Comparison of ENCODE assay signal across 32 cellular contexts in genomic region chr16:54291981-54292487, GRCh38. TPM values are rescaled to one million over a fixed set of nuclear protein-coding genes. Genes with fewer than 3 reads are reported as not detected.
A peak's percentile ranks its signal among the peaks of the same experiment; 100 is the strongest.
DNase-seq lines count a peak whose midpoint lies in the region; ATAC-seq, FAIRE-seq and TF ChIP-seq lines count a peak whose summit lies in the region.
"Had no signal": no experiment of that assay in that cellular context is flagged by ENCODE, and none has a peak within 500 bp of the region (broad histone marks: within the 10 kb centered on the region; RNA-seq: fewer than 3 reads in every experiment).

No MANE protein-coding gene starts in this region.

- no peak for TF ChIP-seq EP300 in HepG2 (IDR thresholded peaks at IDR 0.05; ENCODE audit: low read depth in 2 of 2, low read length in 2 of 2)
- no peak for TF ChIP-seq EP300 in HepG2 (CRISPR knock-in tag; IDR thresholded peaks at IDR 0.05; ENCODE audit: borderline replicate concordance)

- H3K27ac ChIP-seq in HepG2 (ENCODE audit: extremely low read length, insufficient read depth, low read length), result no peak overlapping the region
- no peak overlapping the region for H3K27ac ChIP-seq in right lobe of liver
- H3K27ac ChIP-seq in astrocyte (ENCODE audit: low read depth, low read length), result no peak overlapping the region
- H3K27ac ChIP-seq in iPS DF 6.9 (ENCODE audit: low read length), result no peak overlapping the region
- H3K27ac ChIP-seq in smooth muscle cell (ENCODE audit: low read depth), result no peak overlapping the region
- no peak overlapping the region for H3K27ac ChIP-seq in heart left ventricle
- H3K27ac ChIP-seq: A549, body of pancreas, GM23248, KMS-11, uterus had no signal

- H3K4me1 Mint-ChIP-seq in astrocyte (ENCODE audit: low read depth, unreplicated experiment), result no peaks in the 10 kb centered on the region

- BruUV-seq in HepG2 (replicated peaks; lab: Mats Ljungman, UMichigan), result no TSS peak

- no peak overlapping the region for H3K4me3 ChIP-seq in HepG2 (replicated peaks in 1 of 3; ENCODE audit: insufficient read depth in 1 of 3, low read depth in 2 of 3, low read length in 3 of 3)
- H3K4me3 ChIP-seq in right lobe of liver, result no peak overlapping the region
- no peak overlapping the region for H3K4me3 ChIP-seq in astrocyte (ENCODE audit: insufficient read depth, low read depth, low read length)
- peak overlapping the region; percentile 31; the same call in 1 of the 2 replicates for H3K4me3 ChIP-seq in iPS DF 6.9 (ENCODE audit: low read length)
- H3K4me3 ChIP-seq in smooth muscle cell, result no peak overlapping the region
- H3K4me3 ChIP-seq in heart left ventricle, result no peak overlapping the region
- H3K4me3 ChIP-seq: A549, body of pancreas, GM23248, uterus had no signal

- no peak for TF ChIP-seq RAD21 in HepG2 (CRISPR knock-in tag; IDR thresholded peaks at IDR 0.05)

- in situ Hi-C loops in HepG2 (cut with HindIII; ENCODE audit: extremely low pct_ligation_motif_present, low pct_unique_long_range_greater_than_20kb), result no loop called here

- CTCF ChIA-PET in HepG2 (lab: Yijun Ruan, JAX; ENCODE audit: low intra/inter-chr PET ratio, low total read pairs), result no interaction called here

- no peaks in the 10 kb centered on the region for H3K36me3 ChIP-seq in HepG2 (replicated peaks in 1 of 2; ENCODE audit: control insufficient read depth in 1 of 2, insufficient read depth in 2 of 2, low read length in 2 of 2)
- no peaks in the 10 kb centered on the region for H3K36me3 ChIP-seq in right lobe of liver
- no peaks in the 10 kb centered on the region for H3K36me3 ChIP-seq in astrocyte (ENCODE audit: insufficient read depth, low read length)
- no peaks in the 10 kb centered on the region for H3K36me3 ChIP-seq in iPS DF 6.9 (ENCODE audit: control insufficient read depth, insufficient read depth, low read length)
- H3K36me3 ChIP-seq in smooth muscle cell (ENCODE audit: low read depth), result no peaks in the 10 kb centered on the region
- no peaks in the 10 kb centered on the region for H3K36me3 ChIP-seq in heart left ventricle
- H3K36me3 ChIP-seq: uterus had no signal

- DNase-seq in HepG2 (ENCODE audit: low spot score), result no peak
- no peak for DNase-seq in right lobe of liver
- no peak for DNase-seq in astrocyte (ENCODE audit: low read depth)
- DNase-seq in iPS DF 6.9 (ENCODE audit: low read depth, low spot score), result no peak
- no peak for DNase-seq in smooth muscle cell (lab: John Stamatoyannopoulos, UW; ENCODE audit: unreplicated experiment)
- DNase-seq in GOT3 (lab: John Stamatoyannopoulos, UW), result no peak
- no peak for DNase-seq in heart left ventricle
- DNase-seq: activated CD4-positive, alpha-beta T cell treated with anti-CD3 and anti-CD28 coated beads for 36 hours; activated CD8-positive, alpha-beta T cell treated with anti-CD3 and anti-CD28 coated beads, Interleukin-2, amount 10 ng/mL, durations not matched to agents 7 days and 5 days; activated effector memory CD4-positive, alpha-beta T cell treated with anti-CD3 and anti-CD28 coated beads, Interleukin-2, amount 50 U/mL, for 16 hours; activated naive CD8-positive, alpha-beta T cell treated with anti-CD3 and anti-CD28 coated beads, Interleukin-2, amount 10 ng/mL, durations not matched to agents 7 days and 5 days; activated T-cell treated with anti-CD3 and anti-CD28 coated beads for 4 hours; AML-193; body of pancreas; CD4-positive, alpha-beta T cell; EL; GM23248; immature natural killer cell; mesenchymal stem cell; MV-4-11; NCI-H146; NCI-H446 treated with DMSO at 0.1 percent for 48 hours; nucleus accumbens; RPMI8226; stimulated activated naive CD4-positive, alpha-beta T cell; uterus had no signal

- H4K20me1 ChIP-seq in HepG2 (ENCODE audit: insufficient read depth, low read length) (no peaks in the 10 kb centered on the region), astrocyte (ENCODE audit: insufficient read depth, low read length) (peaks cover 4% of the 10 kb centered on the region), smooth muscle cell (ENCODE audit: low read depth) (no peaks in the 10 kb centered on the region)

- no peak for FAIRE-seq in HepG2 (lab: Jason Lieb, UNC)
- peak; percentile 58 for FAIRE-seq in astrocyte (lab: Jason Lieb, UNC)
- FAIRE-seq: A549, GM12892 had no signal

- peaks cover 67% of the 10 kb centered on the region for H3K27me3 Mint-ChIP-seq in astrocyte (ENCODE audit: low read depth, unreplicated experiment)

- no peaks in the 10 kb centered on the region for H3K36me3 Mint-ChIP-seq in astrocyte (ENCODE audit: low read depth, unreplicated experiment)
- H3K36me3 Mint-ChIP-seq: immature natural killer cell had no signal

- no peak overlapping the region for H2AFZ ChIP-seq in HepG2 (ENCODE audit: low read length)
- no peak overlapping the region for H2AFZ ChIP-seq in astrocyte (ENCODE audit: low read depth, low read length)
- H2AFZ ChIP-seq in smooth muscle cell (ENCODE audit: low read depth), result no peak overlapping the region
- H2AFZ ChIP-seq: GM23248 had no signal

- no peaks in the 10 kb centered on the region for H3K27me3 ChIP-seq in HepG2 (ENCODE audit: control insufficient read depth in 1 of 2, insufficient read depth in 2 of 2, low read length in 2 of 2)
- H3K27me3 ChIP-seq in right lobe of liver, result peaks cover 5 to 21% of the 10 kb centered on the region in 2 donors
- H3K27me3 ChIP-seq in astrocyte (ENCODE audit: insufficient read depth, low read length), result peaks cover 32% of the 10 kb centered on the region
- peaks cover 36% of the 10 kb centered on the region for H3K27me3 ChIP-seq in iPS DF 6.9 (ENCODE audit: control insufficient read depth, insufficient read depth, low read length)
- H3K27me3 ChIP-seq in smooth muscle cell (ENCODE audit: low read depth), result peaks cover 96% of the 10 kb centered on the region
- peaks cover 0 to 60% (median 5%) of the 10 kb centered on the region in 9 donors for H3K27me3 ChIP-seq in heart left ventricle

- no peak overlapping the region for H3K4me3 Mint-ChIP-seq in astrocyte (ENCODE audit: unreplicated experiment)
- H3K4me3 Mint-ChIP-seq: activated CD4-positive, alpha-beta T cell treated with anti-CD3 and anti-CD28 coated beads for 36 hours; activated CD8-positive, alpha-beta T cell treated with anti-CD3 and anti-CD28 coated beads, Interleukin-2, amount 10 ng/mL, durations not matched to agents 7 days and 5 days; activated naive CD8-positive, alpha-beta T cell treated with anti-CD3 and anti-CD28 coated beads, Interleukin-2, amount 10 ng/mL, durations not matched to agents 7 days and 5 days; CD4-positive, alpha-beta T cell; immature natural killer cell had no signal

- H3K9me3 ChIP-seq in HepG2 (ENCODE audit: low read length) (peaks cover 2% of the 10 kb centered on the region; the same call in 1 of the 2 replicates), right lobe of liver (no peaks in the 10 kb centered on the region), astrocyte (ENCODE audit: insufficient read depth, low read depth, low read length) (no peaks in the 10 kb centered on the region), iPS DF 6.9 (ENCODE audit: control insufficient read depth, insufficient read depth, low read length) (no peaks in the 10 kb centered on the region), smooth muscle cell (replicated peaks; ENCODE audit: low read depth) (no peaks in the 10 kb centered on the region), heart left ventricle (peaks cover 0 to 3% (median 0%) of the 10 kb centered on the region in 12 donors)
- H3K9me3 ChIP-seq: body of pancreas, uterus had no signal

- TF ChIP-seq POLR2A in HepG2 (IDR thresholded peaks at IDR 0.05; ENCODE audit: insufficient read depth in 1 of 2, low read depth in 2 of 2, low read length in 2 of 2) (no peak), right lobe of liver (IDR thresholded peaks at IDR 0.05) (no peak), heart left ventricle (IDR thresholded peaks at IDR 0.05) (no peak)

- H3K4me2 ChIP-seq in HepG2 (ENCODE audit: low read depth, low read length) (no peak overlapping the region), astrocyte (ENCODE audit: low read length) (peak overlapping the region; percentile 8), smooth muscle cell (no peak overlapping the region)
- H3K4me2 ChIP-seq: A549, KMS-11 had no signal

- POLR2A ChIA-PET in HepG2 (lab: Yijun Ruan, JAX), result no interaction called here

- peaks cover 37% of the 10 kb centered on the region for H3K9me3 Mint-ChIP-seq in astrocyte (ENCODE audit: unreplicated experiment)

- H3K4me1 ChIP-seq in HepG2 (ENCODE audit: insufficient read depth, low read length) (0 out of 2 replicates have a peak, but pooled peaks cover 7% of the 10 kb centered on the region), right lobe of liver (peaks cover 0 to 19% (median 3%) of the 10 kb centered on the region in 4 donors), astrocyte (ENCODE audit: insufficient read depth, low read length) (peaks cover 7% of the 10 kb centered on the region), iPS DF 6.9 (ENCODE audit: control insufficient read depth, insufficient read depth, low read length) (0 out of 2 replicates have a peak, but pooled peaks cover 1% of the 10 kb centered on the region), smooth muscle cell (ENCODE audit: low read depth) (peaks cover 17% of the 10 kb centered on the region), heart left ventricle (peaks cover 0 to 11% (median 4%) of the 10 kb centered on the region in 12 donors)
- H3K4me1 ChIP-seq: A549 had no signal

- TF ChIP-seq CTCF in HepG2 (CRISPR knock-in tag; IDR thresholded peaks at IDR 0.05) (no peak), right lobe of liver (IDR thresholded peaks at IDR 0.05) (no peak), astrocyte (IDR thresholded peaks at IDR 0.05; ENCODE audit: insufficient read depth, low read depth, low read length) (no peak), smooth muscle cell (IDR thresholded peaks at IDR 0.05; ENCODE audit: borderline replicate concordance, insufficient read depth, poor library complexity, severe bottlenecking) (no peak), heart left ventricle (IDR thresholded peaks at IDR 0.05) (no peak)

- H3K9ac ChIP-seq in HepG2 (ENCODE audit: insufficient read depth, low read depth, low read length) (no peak overlapping the region), astrocyte (ENCODE audit: low read length) (no peak overlapping the region), smooth muscle cell (ENCODE audit: low read depth) (no peak overlapping the region)
- H3K9ac ChIP-seq: GM23248, KMS-11 had no signal

- H3K79me2 ChIP-seq in HepG2 (ENCODE audit: insufficient read depth, low read length) (no peaks in the 10 kb centered on the region), astrocyte (ENCODE audit: insufficient read depth, low read length) (no peaks in the 10 kb centered on the region), smooth muscle cell (ENCODE audit: low read depth) (no peaks in the 10 kb centered on the region)

- intact Hi-C loops in HepG2 (cut with micrococcal nuclease; ENCODE audit: unreplicated experiment) (no loop called here), right lobe of liver (cut with DNase I) (no loop called here), heart left ventricle (cut with DNase I) (no loop called here)

- WGBS in HepG2 (ENCODE audit: low lambda C conversion rate), result 75% methylated on average over 7 of the region's 7 CpGs
- WGBS in right lobe of liver (ENCODE audit: insufficient coverage, low coverage, low lambda C conversion rate, missing lambda C conversion rate), result 53% methylated on average over 7 of the region's 7 CpGs
- WGBS in iPS DF 6.9 (ENCODE audit: insufficient coverage, insufficient read length), result no CpG with 5 or more reads among the region's 7 CpGs
- WGBS in smooth muscle cell (ENCODE audit: low lambda C conversion rate), result 11% methylated on average over 7 of the region's 7 CpGs
- WGBS in heart left ventricle, 4 donors, result 79 to 89% (median 82%) methylated on average over 7 of the region's 7 CpGs

- no peak for ATAC-seq in HepG2
- no peak for ATAC-seq in right lobe of liver
- no peak for ATAC-seq in HG03439 (IDR thresholded peaks at IDR 0.05; ENCODE audit: unreplicated experiment)
- ATAC-seq in heart left ventricle, result no peak
- ATAC-seq: A549; activated CD4-positive, alpha-beta T cell treated with anti-CD3 and anti-CD28 coated beads for 36 hours; activated CD8-positive, alpha-beta T cell treated with anti-CD3 and anti-CD28 coated beads, Interleukin-2, amount 10 ng/mL, durations not matched to agents 7 days and 5 days; body of pancreas; left lobe of liver had no signal

- no peaks in the 10 kb centered on the region for H3F3A ChIP-seq in smooth muscle cell (ENCODE audit: low read depth)

- H3K27ac Mint-ChIP-seq in astrocyte (ENCODE audit: unreplicated experiment), result no peak overlapping the region
- H3K27ac Mint-ChIP-seq: activated CD4-positive, alpha-beta T cell treated with anti-CD3 and anti-CD28 coated beads for 36 hours; activated CD8-positive, alpha-beta T cell treated with anti-CD3 and anti-CD28 coated beads, Interleukin-2, amount 10 ng/mL, durations not matched to agents 7 days and 5 days; activated naive CD8-positive, alpha-beta T cell treated with anti-CD3 and anti-CD28 coated beads, Interleukin-2, amount 10 ng/mL, durations not matched to agents 7 days and 5 days; CD4-positive, alpha-beta T cell; immature natural killer cell had no signal

RNA-seq across cellular contexts. Expression of gene IRX3, which starts 5.4 kb away (rescaled TPM):
- total RNA-seq in HepG2 (2016; rRNA removed; fragmentation: Illumina TruSeq; extraction: Trizol), result 10.0 and 16.4 TPM in 2 replicates
- 6.5 and 10.3 TPM in 2 replicates for total RNA-seq in HepG2 (2016; cell fraction: cytosol; rRNA removed; fragmentation: Illumina TruSeq; extraction: Trizol; ENCODE audit: low read depth)
- total RNA-seq in HepG2 (2016; cell fraction: insoluble cytoplasmic fraction; rRNA removed; fragmentation: Illumina TruSeq; extraction: Trizol), result 9.4 and 16.4 TPM in 2 replicates
- 11.6 and 16.3 TPM in 2 replicates for total RNA-seq in HepG2 (2016; cell fraction: membrane; rRNA removed; fragmentation: Illumina TruSeq; extraction: Trizol)
- total RNA-seq in HepG2 (2016; cell fraction: nucleus; rRNA removed; fragmentation: Illumina TruSeq; extraction: Trizol), result 7.9 TPM in 2 replicates
- 9.2 and 11.5 TPM in 2 replicates for polyA plus RNA-seq in HepG2 (2011; rRNA removed)
- polyA plus RNA-seq in HepG2 (2011; cell fraction: cytosol; rRNA removed), result 8.9 and 15.1 TPM in 2 replicates
- polyA plus RNA-seq in HepG2 (2011; cell fraction: nucleus; rRNA removed), result 24.5 and 27.5 TPM in 2 replicates
- 17.0 and 17.3 TPM in 2 replicates for polyA plus RNA-seq in HepG2 (2012)
- 8.2 and 10.6 TPM in 2 replicates for polyA plus RNA-seq in HepG2 (2016; cell fraction: cytosol; fragmentation: Illumina TruSeq; extraction: Trizol; ENCODE audit: low read depth)
- 24.9 and 27.8 TPM in 2 replicates for polyA plus RNA-seq in HepG2 (2016; cell fraction: insoluble cytoplasmic fraction; fragmentation: Illumina TruSeq; extraction: Trizol; ENCODE audit: low read depth)
- 13.8 and 17.4 TPM in 2 replicates for polyA plus RNA-seq in HepG2 (2016; cell fraction: membrane; fragmentation: Illumina TruSeq; extraction: Trizol; ENCODE audit: low read depth)
- polyA plus RNA-seq in HepG2 (2016; cell fraction: nucleus; fragmentation: Illumina TruSeq; extraction: Trizol; ENCODE audit: insufficient read depth, low read depth), result 19.5 and 21.3 TPM in 2 replicates
- polyA minus RNA-seq in HepG2 (2011; rRNA and poly(A)+ RNA removed; ENCODE audit: low replicate concordance), result 3.2 and 12.8 TPM in 2 replicates
- polyA minus RNA-seq in HepG2 (2011; cell fraction: cytosol; rRNA and poly(A)+ RNA removed), result 11.8 and 14.5 TPM in 2 replicates
- polyA minus RNA-seq in HepG2 (2011; cell fraction: nucleus; rRNA and poly(A)+ RNA removed), result 11.8 and 12.5 TPM in 2 replicates
- total RNA-seq in right lobe of liver, result 1 to 10 TPM in 1 of 6 experiments, under 1 TPM in 5; 0.25 to 1.3 (median 0.61) TPM
- 0.72 and 0.75 TPM in 2 replicates for total RNA-seq in astrocyte
- total RNA-seq in smooth muscle cell, result 0.49 and 4.9 TPM in 2 replicates
- 1.1 and 3.1 TPM in 2 replicates for polyA plus RNA-seq in smooth muscle cell
- 100 to 1,000 TPM in 1 of 9 donors, 10 to 100 TPM in 8; 28.6 to 101 (median 46.0) TPM for total RNA-seq in heart left ventricle
- 10 to 100 TPM; 34.7 to 45.9 TPM for polyA plus RNA-seq in heart left ventricle
- total RNA-seq: activated CD4-positive, alpha-beta T cell treated with anti-CD3 and anti-CD28 coated beads for 36 hours; activated CD8-positive, alpha-beta T cell treated with anti-CD3 and anti-CD28 coated beads, Interleukin-2, amount 10 ng/mL, durations not matched to agents 7 days and 5 days; activated naive CD8-positive, alpha-beta T cell treated with anti-CD3 and anti-CD28 coated beads, Interleukin-2, amount 10 ng/mL, durations not matched to agents 7 days and 5 days; CD4-positive, alpha-beta T cell; temporal lobe had no signal
- polyA plus RNA-seq: immature natural killer cell had no signal
